12 cellular contexts compared by ENCODE assay signal in genomic region chr7:18667466-18667865, GRCh38.
DNase-seq lines count a peak whose midpoint lies in the region; ATAC-seq and TF ChIP-seq lines count a peak whose summit lies in the region.
"Had no signal": no experiment of that assay in that cellular context is flagged by ENCODE, and none has a peak within 500 bp of the region (broad histone marks: within the 10 kb centered on the region; RNA-seq: fewer than 3 reads in every experiment).

No MANE protein-coding gene starts in this region.

- H3K27ac Mint-ChIP-seq in GM23338 (no peak overlapping the region), type B pancreatic cell (no peak overlapping the region)

- no peak overlapping the region for H2AFZ ChIP-seq in GM23338

- H3K27me3 ChIP-seq in GM23338 (ENCODE audit: insufficient read depth) (no peaks in the 10 kb centered on the region), SJSA1 (replicated peaks) (no peaks in the 10 kb centered on the region)
- H3K27me3 ChIP-seq: uterus had no signal

- no peak for ATAC-seq in GM23338

- no peaks in the 10 kb centered on the region for H3F3A ChIP-seq in GM23338 (replicated peaks; ENCODE audit: low read depth)

- H3K9me3 Mint-ChIP-seq in GM23338 (no peaks in the 10 kb centered on the region), type B pancreatic cell (no peaks in the 10 kb centered on the region)

- H3K27ac ChIP-seq in GM23338 (ENCODE audit: low read depth), result no peak overlapping the region
- H3K27ac ChIP-seq in SJSA1, result peak overlapping the region; percentile 39
- H3K27ac ChIP-seq: HL-60 had no signal

- H3K4me1 ChIP-seq in GM23338 (ENCODE audit: insufficient read depth), result no peaks in the 10 kb centered on the region
- H3K4me1 ChIP-seq in SJSA1 (replicated peaks), result peaks cover 15% of the 10 kb centered on the region
- H3K4me1 ChIP-seq: uterus had no signal

- no peaks in the 10 kb centered on the region for H3K79me2 ChIP-seq in GM23338 (replicated peaks; ENCODE audit: insufficient read depth)

- in situ Hi-C loops in G401 (cut with HindIII; ENCODE audit: low sequenced_read_pairs), result no loop called here

- H3K27me3 Mint-ChIP-seq in GM23338 (ENCODE audit: insufficient read depth, low read depth, poor library complexity) (no peaks in the 10 kb centered on the region), type B pancreatic cell (no peaks in the 10 kb centered on the region)

- no peaks in the 10 kb centered on the region for H3K36me3 Mint-ChIP-seq in GM23338 (ENCODE audit: low read depth)
- no peaks in the 10 kb centered on the region for H3K36me3 Mint-ChIP-seq in type B pancreatic cell

- no peaks in the 10 kb centered on the region for H4K20me1 ChIP-seq in GM23338 (replicated peaks; ENCODE audit: insufficient read depth)

- H3K36me3 ChIP-seq in GM23338 (ENCODE audit: insufficient read depth) (no peaks in the 10 kb centered on the region), SJSA1 (peaks cover 31% of the 10 kb centered on the region)
- H3K36me3 ChIP-seq: uterus had no signal

- DNase-seq in GM23338 (ENCODE audit: low spot score), result peak; percentile 38
- peak in 1 of 2 experiments; percentile 87 for DNase-seq in SJSA1 (ENCODE audit: low read depth in 1 of 2, low spot score in 2 of 2)
- DNase-seq in fibroblast of the conjunctiva (ENCODE audit: low read depth), result peak; percentile 27
- peak; percentile 26 for DNase-seq in retinal pigment epithelial cell (ENCODE audit: low read depth)
- DNase-seq in HUDEP-2 (lab: John Stamatoyannopoulos, UW; ENCODE audit: unreplicated experiment in 76 of 76), result no peak
- DNase-seq in G401 (ENCODE audit: low spot score), result no peak
- no peak for DNase-seq in stimulated activated naive CD4-positive, alpha-beta T cell treated with Interleukin-2 at 50 U/mL for 16 hours (lab: John Stamatoyannopoulos, UW)
- DNase-seq in type B pancreatic cell (ENCODE audit: extremely low spot score, unreplicated experiment), result no peak
- DNase-seq: central memory CD4-positive, alpha-beta T cell; left cardiac atrium; uterus had no signal

- H3K4me3 Mint-ChIP-seq in GM23338, result no peak overlapping the region
- no peak overlapping the region for H3K4me3 Mint-ChIP-seq in type B pancreatic cell

- H3K4me2 ChIP-seq in GM23338, result no peak overlapping the region

- no peaks in the 10 kb centered on the region for H3K9me2 ChIP-seq in GM23338 (ENCODE audit: insufficient read depth)

- H3K9me3 ChIP-seq in SJSA1 (replicated peaks), result no peaks in the 10 kb centered on the region
- H3K9me3 ChIP-seq: uterus had no signal

- H3K4me1 Mint-ChIP-seq in GM23338 (no peaks in the 10 kb centered on the region; the same call in 2 of the 3 replicates), type B pancreatic cell (ENCODE audit: unreplicated experiment) (peaks cover 7% of the 10 kb centered on the region)

- TF ChIP-seq CTCF in GM23338 (conservative IDR thresholded peaks at IDR 0.05; ENCODE audit: low read depth in 2 of 2) (no peak), retinal pigment epithelial cell (conservative IDR thresholded peaks at IDR 0.05; ENCODE audit: low read depth, low read length) (no peak), type B pancreatic cell (conservative IDR thresholded peaks at IDR 0.05) (no peak)

- H3K4me3 ChIP-seq in GM23338 (no peak overlapping the region), SJSA1 (no peak overlapping the region), retinal pigment epithelial cell (ENCODE audit: low read length) (no peak overlapping the region)
- H3K4me3 ChIP-seq: uterus had no signal

TF ChIP-seq in GM23338, 12 proteins besides CTCF, POLR2A, EP300 and RAD21 (continues in another document):
- TF ChIP-seq JUNB (IDR thresholded peaks at IDR 0.05; ENCODE audit: unreplicated experiment), result no peak
- no peak for TF ChIP-seq POLR2AphosphoS5 (IDR thresholded peaks at IDR 0.05; ENCODE audit: low read depth)
- no peak for TF ChIP-seq NANOG (IDR thresholded peaks at IDR 0.05; ENCODE audit: borderline replicate concordance)
- no peak for TF ChIP-seq ZNF331 (CRISPR knock-in tag; IDR thresholded peaks at IDR 0.05; ENCODE audit: low read depth)
- no peak for TF ChIP-seq EZH2phosphoT487 (IDR thresholded peaks at IDR 0.05; ENCODE audit: unreplicated experiment)
- no peak for TF ChIP-seq CREB1 (CRISPR knock-in tag; IDR thresholded peaks at IDR 0.05; ENCODE audit: low read depth)
- no peak for TF ChIP-seq ZNF114 (CRISPR knock-in tag; IDR thresholded peaks at IDR 0.05)
- TF ChIP-seq ZNF462 (CRISPR knock-in tag; IDR thresholded peaks at IDR 0.05), result no peak
- no peak for TF ChIP-seq ETS1 (IDR thresholded peaks at IDR 0.05)
- TF ChIP-seq EZH2 (IDR thresholded peaks at IDR 0.05; ENCODE audit: low read depth, unreplicated experiment), result no peak

Comparison
In these comparisons a context has a peak if more than half of its experiments do, and no peak if none do; other contexts are left out.
1. DNase-seq: peak in GM23338 (single experiment), fibroblast of the conjunctiva (single experiment) and retinal pigment epithelial cell (single experiment); none in HUDEP-2 (0 of 76), G401 (single experiment), stimulated activated naive CD4-positive, alpha-beta T cell treated with Interleukin-2 at 50 U/mL for 16 hours (single experiment) and type B pancreatic cell (single experiment).